ENCODE assay signal across 1 cellular context in the genomic region with DNA sequence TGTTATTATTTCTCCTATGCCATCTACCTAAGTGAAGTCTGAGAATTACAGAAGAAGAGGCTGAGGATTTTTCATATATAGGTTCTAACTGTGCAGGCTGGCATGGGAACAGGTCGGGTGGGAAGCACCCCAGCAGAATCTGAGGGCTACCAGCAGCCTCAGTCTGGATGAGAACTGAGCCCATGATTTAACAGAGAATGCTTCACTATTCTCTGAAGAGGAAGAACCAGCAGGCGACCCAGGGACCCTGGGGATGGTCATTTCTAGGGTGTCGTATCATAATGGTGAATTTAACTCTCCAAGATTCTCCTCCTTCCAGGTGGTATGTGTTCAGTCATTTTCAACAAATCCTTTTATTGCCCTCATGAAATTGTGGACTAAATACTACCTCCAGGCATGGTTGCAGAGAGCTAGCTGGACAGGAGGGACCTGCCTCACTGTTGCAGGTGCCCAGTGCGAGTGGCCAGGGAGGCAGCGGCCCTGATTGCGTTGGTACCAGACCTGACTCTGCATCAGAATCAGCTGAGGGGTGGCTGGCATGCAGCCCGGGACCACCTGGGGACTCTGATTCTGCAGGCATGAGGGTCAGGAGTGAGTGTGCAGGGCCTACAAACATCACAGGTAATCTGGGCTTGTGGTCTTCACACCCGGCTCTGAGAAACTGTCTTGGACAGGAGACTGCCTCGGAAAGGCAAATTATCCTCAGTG.
TF ChIP-seq lines count a peak whose summit lies in the region.

No MANE protein-coding gene starts in this region.

TF ChIP-seq in IMR-90, 13 proteins besides CTCF, POLR2A, EP300 and RAD21 (continued from another document):
- no peak for TF ChIP-seq CEBPB (IDR thresholded peaks at IDR 0.05; ENCODE audit: low read depth, low read length)
- no peak for TF ChIP-seq RFX5 (IDR thresholded peaks at IDR 0.05; ENCODE audit: low read depth, low read length)
- TF ChIP-seq BHLHE40 (IDR thresholded peaks at IDR 0.05; ENCODE audit: low read depth, low read length): no peak
- TF ChIP-seq SMC3 (IDR thresholded peaks at IDR 0.05; ENCODE audit: low read depth, low read length): no peak
- TF ChIP-seq ELK1 (IDR thresholded peaks at IDR 0.05; ENCODE audit: borderline replicate concordance, low read depth, low read length): no peak
- TF ChIP-seq MAZ (IDR thresholded peaks at IDR 0.05; ENCODE audit: borderline replicate concordance, low read depth, low read length): no peak
- TF ChIP-seq RCOR1 (IDR thresholded peaks at IDR 0.05; ENCODE audit: insufficient replicate concordance, low read length): no peak
- no peak for TF ChIP-seq FOS (IDR thresholded peaks at IDR 0.05; ENCODE audit: low read depth, low read length)
